ENCODE assay signal across 2 cellular contexts in genomic region chr16:56513972-56514371, GRCh38.
TF ChIP-seq lines count a peak whose summit lies in the region.

No MANE protein-coding gene starts in this region.

TF ChIP-seq in A549, 52 proteins besides CTCF, POLR2A, EP300 and RAD21:
- TF ChIP-seq ZFP36 (IDR thresholded peaks at IDR 0.05; ENCODE audit: borderline replicate concordance, partially characterized antibody) (no peak), SMC3 (IDR thresholded peaks at IDR 0.05) (peak; percentile 82)

TF ChIP-seq in H1, 55 proteins besides CTCF, POLR2A, EP300 and RAD21:
- TF ChIP-seq TEAD4 (IDR thresholded peaks at IDR 0.05; ENCODE audit: low read depth, low read length) (no peak), NRF1 (IDR thresholded peaks at IDR 0.05; ENCODE audit: low read depth, low read length) (no peak), JUN (IDR thresholded peaks at IDR 0.05; ENCODE audit: low read depth, low read length) (no peak), BCL11A (IDR thresholded peaks at IDR 0.05; ENCODE audit: low read depth in 2 of 2, low read length in 2 of 2) (no peak), PHF8 (conservative IDR thresholded peaks at IDR 0.05; ENCODE audit: low read depth, low read length) (no peak), GTF2F1 (IDR thresholded peaks at IDR 0.05; ENCODE audit: borderline replicate concordance, low read depth, low read length) (no peak)
TF ChIP-seq in H1: peak in this region for 0.
